ENCODE assay signal across 9 cellular contexts in the genomic region with DNA sequence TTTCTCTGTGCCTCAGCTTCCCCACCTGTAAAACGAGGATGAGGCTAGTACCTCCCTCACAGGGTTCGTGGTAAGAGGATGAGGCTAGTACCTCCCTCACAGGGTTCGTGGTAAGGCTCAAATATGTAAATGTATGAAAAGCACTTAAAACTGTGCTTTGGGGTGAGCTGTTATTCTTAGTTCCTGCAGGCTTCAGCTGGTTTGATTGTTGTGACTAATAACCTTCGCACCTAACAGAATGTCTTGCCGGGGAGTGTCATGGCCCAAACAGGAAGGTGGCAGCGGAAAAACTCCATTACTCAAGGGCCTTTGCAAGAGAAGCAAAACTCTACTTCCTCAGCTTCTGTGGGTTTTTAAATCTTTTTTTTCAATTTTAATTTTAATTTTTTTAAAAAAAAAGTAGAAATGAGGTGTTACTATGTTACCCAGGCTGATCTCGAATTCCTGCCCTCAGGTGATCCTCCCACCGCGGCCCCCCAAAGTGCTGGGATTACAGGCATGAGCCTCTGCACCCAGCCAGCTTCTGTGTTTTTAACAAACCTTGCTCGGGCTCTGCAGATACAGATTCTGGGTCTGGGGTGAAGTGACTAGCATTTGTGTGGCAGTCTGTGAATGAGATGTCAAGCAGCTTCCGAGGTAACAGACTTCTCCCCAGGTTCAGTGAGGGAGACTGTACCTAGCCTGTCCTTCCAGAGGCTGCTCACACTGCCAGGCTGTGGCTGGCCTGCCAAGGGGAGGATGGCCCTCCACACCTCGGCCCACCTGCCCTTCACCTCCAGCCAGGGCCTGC.
DNase-seq lines count a peak whose midpoint lies in the region; ATAC-seq, FAIRE-seq and TF ChIP-seq lines count a peak whose summit lies in the region.
"Had no signal": no experiment of that assay in that cellular context is flagged by ENCODE, and none has a peak within 500 bp of the region (broad histone marks: within the 10 kb centered on the region; RNA-seq: fewer than 3 reads in every experiment).

No MANE protein-coding gene starts in this region.

- H3K9ac ChIP-seq in kidney (ENCODE audit: low read length in 2 of 2), result peak overlapping the region in 1 of 2 donors; percentile 35

- no peaks in the 10 kb centered on the region for H3K27me3 Mint-ChIP-seq in activated CD4-positive, alpha-beta memory T cell treated with anti-CD3 and anti-CD28 coated beads, Interleukin-2, amount 10 ng/mL, durations not matched to agents 7 days and 5 days

- no peak for FAIRE-seq in kidney (lab: Jason Lieb, UNC)

- H3K27me3 ChIP-seq in left ventricle myocardium inferior (ENCODE audit: low read depth), result peaks cover 17% of the 10 kb centered on the region

- peak overlapping the region; percentile 99 for H3K27ac Mint-ChIP-seq in activated CD4-positive, alpha-beta memory T cell treated with anti-CD3 and anti-CD28 coated beads, Interleukin-2, amount 10 ng/mL, durations not matched to agents 7 days and 5 days

- no peak for DNase-seq in left ventricle myocardium inferior
- DNase-seq in cardiac septum (ENCODE audit: low spot score), result no peak
- DNase-seq in HT-29 (ENCODE audit: low spot score), result peak; percentile 45
- peak; percentile 81 for DNase-seq in activated CD4-positive, alpha-beta memory T cell treated with anti-CD3 and anti-CD28 coated beads, Interleukin-2, amount 10 ng/mL, durations not matched to agents 7 days and 5 days
- DNase-seq in kidney, result peak; percentile 63
- no peak for DNase-seq in AG08396 (ENCODE audit: low spot score)
- DNase-seq in omental fat pad (ENCODE audit: low spot score), result no peak
- DNase-seq in NCI-H2196 treated with DMSO at 0.1 percent for 48 hours (lab: John Stamatoyannopoulos, UW; ENCODE audit: unreplicated experiment), result no peak

- POLR2A ChIA-PET in activated CD4-positive, alpha-beta memory T cell treated with anti-CD3 and anti-CD28 coated beads, Interleukin-2, amount 10 ng/mL, durations not matched to agents 7 days and 5 days (lab: Charles Lee), result interaction anchor here (0.7 to 11.7 kb wide), 11 partner anchors 7 to 181 kb away, joined by 3 to 314 read pairs (median 4); partner anchors contain the start of gene EVI2B

- ATAC-seq in omental fat pad (ENCODE audit: low FRiP score), result no peak
- ATAC-seq: psoas muscle had no signal

- H3K4me3 Mint-ChIP-seq in activated CD4-positive, alpha-beta memory T cell treated with anti-CD3 and anti-CD28 coated beads, Interleukin-2, amount 10 ng/mL, durations not matched to agents 7 days and 5 days, result peak overlapping the region; percentile 54

- H3K4me3 ChIP-seq in left ventricle myocardium inferior (no peak overlapping the region), kidney (ENCODE audit: low read length in 2 of 2) (no peak overlapping the region)
- H3K4me3 ChIP-seq: psoas muscle had no signal

- H3K9me3 ChIP-seq in left ventricle myocardium inferior (replicated peaks) (no peaks in the 10 kb centered on the region), kidney (ENCODE audit: control insufficient read depth in 1 of 2, low read length in 2 of 2) (no peaks in the 10 kb centered on the region)
- H3K9me3 ChIP-seq: psoas muscle had no signal

- H3K4me1 ChIP-seq in left ventricle myocardium inferior (peaks cover 45% of the 10 kb centered on the region), kidney (ENCODE audit: control insufficient read depth in 1 of 2, insufficient read depth in 1 of 2, low read depth in 1 of 2, low read length in 2 of 2) (peaks cover 51 to 70% of the 10 kb centered on the region in 2 donors)

- H3K36me3 Mint-ChIP-seq in activated CD4-positive, alpha-beta memory T cell treated with anti-CD3 and anti-CD28 coated beads, Interleukin-2, amount 10 ng/mL, durations not matched to agents 7 days and 5 days (ENCODE audit: low read depth), result peaks cover 22% of the 10 kb centered on the region

- H3K36me3 ChIP-seq in left ventricle myocardium inferior (no peaks in the 10 kb centered on the region), kidney (ENCODE audit: control insufficient read depth in 1 of 2, insufficient read depth in 2 of 2, low read length in 2 of 2) (no peaks in the 10 kb centered on the region)

- CTCF ChIA-PET in activated CD4-positive, alpha-beta memory T cell treated with anti-CD3 and anti-CD28 coated beads, Interleukin-2, amount 10 ng/mL, durations not matched to agents 7 days and 5 days (lab: Charles Lee), result interaction anchor here (0.9 to 4.8 kb wide), 4 partner anchors 15 to 58 kb away, joined by 3 to 58 read pairs (median 4); no protein-coding TSS in a partner anchor

- H3K27ac ChIP-seq in left ventricle myocardium inferior (replicated peaks) (peak overlapping the region; percentile 47), kidney (ENCODE audit: low read depth in 2 of 2, low read length in 2 of 2) (peak overlapping the region; percentile 80 to 85)
- H3K27ac ChIP-seq: psoas muscle had no signal

- intact Hi-C loops in left ventricle myocardium inferior (cut with micrococcal nuclease), result no loop called here
- intact Hi-C loops in cardiac septum (cut with DNase I), result no loop called here
- intact Hi-C loops in kidney (cut with DNase I), result no loop called here

- TF ChIP-seq CTCF in left ventricle myocardium inferior (IDR thresholded peaks at IDR 0.05; ENCODE audit: borderline replicate concordance) (no peak), kidney (IDR thresholded peaks at IDR 0.05; ENCODE audit: borderline replicate concordance, extremely low read depth, insufficient read depth) (no peak), omental fat pad (IDR thresholded peaks at IDR 0.05) (no peak)

- no peaks in the 10 kb centered on the region for H3K9me3 Mint-ChIP-seq in activated CD4-positive, alpha-beta memory T cell treated with anti-CD3 and anti-CD28 coated beads, Interleukin-2, amount 10 ng/mL, durations not matched to agents 7 days and 5 days

- peaks cover 74% of the 10 kb centered on the region for H3K4me1 Mint-ChIP-seq in activated CD4-positive, alpha-beta memory T cell treated with anti-CD3 and anti-CD28 coated beads, Interleukin-2, amount 10 ng/mL, durations not matched to agents 7 days and 5 days

Comparison
In these comparisons a context has a peak if more than half of its experiments do, and no peak if none do; other contexts are left out.
1. DNase-seq: peak in HT-29 (single experiment), activated CD4-positive, alpha-beta memory T cell treated with anti-CD3 and anti-CD28 coated beads, Interleukin-2, amount 10 ng/mL, durations not matched to agents 7 days and 5 days (single experiment) and kidney (single experiment); none in left ventricle myocardium inferior (single experiment), cardiac septum (single experiment), AG08396 (single experiment), omental fat pad (single experiment) and NCI-H2196 treated with DMSO at 0.1 percent for 48 hours (single experiment).